Comparison of ENCODE assay signal across 9 cellular contexts in genomic region chr12:123105427-123105826, GRCh38. TPM values are rescaled to one million over a fixed set of nuclear protein-coding genes. Genes with fewer than 3 reads are reported as not detected.
DNase-seq lines count a peak whose midpoint lies in the region; ATAC-seq and TF ChIP-seq lines count a peak whose summit lies in the region.
"Had no signal": no experiment of that assay in that cellular context is flagged by ENCODE, and none has a peak within 500 bp of the region (broad histone marks: within the 10 kb centered on the region; RNA-seq: fewer than 3 reads in every experiment).

No MANE protein-coding gene starts in this region.

- no peaks in the 10 kb centered on the region for H3K9me3 ChIP-seq in endodermal cell (ENCODE audit: control insufficient read depth, low read length)
- H3K9me3 ChIP-seq: SJSA1 had no signal

- no peaks in the 10 kb centered on the region for H3K27me3 Mint-ChIP-seq in endodermal cell (ENCODE audit: insufficient read depth)
- H3K27me3 Mint-ChIP-seq in natural killer cell treated with Interleukin-12 subunit alpha and Interleukin-12 subunit beta and Interleukin-15 and Interleukin-18, amount 100 ng/mL, for 72 hours: no peaks in the 10 kb centered on the region

- peak overlapping the region; percentile 19 for H3K4me3 Mint-ChIP-seq in endodermal cell
- no peak overlapping the region for H3K4me3 Mint-ChIP-seq in natural killer cell treated with Interleukin-12 subunit alpha and Interleukin-12 subunit beta and Interleukin-15 and Interleukin-18, amount 100 ng/mL, for 72 hours

- H3K27me3 ChIP-seq in endodermal cell (ENCODE audit: control insufficient read depth, insufficient read depth, low read length, poor library complexity, severe bottlenecking): no peaks in the 10 kb centered on the region
- H3K27me3 ChIP-seq: SJSA1 had no signal

- no peak overlapping the region for H3K4me3 ChIP-seq in endodermal cell (ENCODE audit: low read length)
- H3K4me3 ChIP-seq: SJSA1 had no signal

- peaks cover 66% of the 10 kb centered on the region for H3K4me1 Mint-ChIP-seq in endodermal cell
- H3K4me1 Mint-ChIP-seq in natural killer cell treated with Interleukin-12 subunit alpha and Interleukin-12 subunit beta and Interleukin-15 and Interleukin-18, amount 100 ng/mL, for 72 hours (ENCODE audit: low read depth in 2 of 2): peaks cover 30 to 39% of the 10 kb centered on the region in 2 donors

- H3K27ac Mint-ChIP-seq in endodermal cell: peak overlapping the region; percentile 74
- H3K27ac Mint-ChIP-seq in natural killer cell treated with Interleukin-12 subunit alpha and Interleukin-12 subunit beta and Interleukin-15 and Interleukin-18, amount 100 ng/mL, for 72 hours: peak overlapping the region; percentile 88 to 95

- DNase-seq in ELF-1 (ENCODE audit: low read depth, low spot score) (peak; percentile 83), NCI-H2107 treated with DMSO at 0.1 percent for 48 hours (lab: John Stamatoyannopoulos, UW; ENCODE audit: unreplicated experiment) (peak; percentile 90), endodermal cell (peak; percentile 82), AG20443 (ENCODE audit: low spot score) (no peak), NCI-H187 treated with DMSO at 0.1 percent for 48 hours (lab: John Stamatoyannopoulos, UW) (no peak)
- DNase-seq in natural killer cell treated with Interleukin-12 subunit alpha and Interleukin-12 subunit beta and Interleukin-15 and Interleukin-18, amount 100 ng/mL, for 72 hours (ENCODE audit: low spot score): peak; percentile 3
- DNase-seq in effector CD8-positive, alpha-beta T cell (lab: John Stamatoyannopoulos, UW): no peak
- DNase-seq: effector CD4-positive, alpha-beta T cell had no signal

- no peak for TF ChIP-seq CTCF in endodermal cell (conservative IDR thresholded peaks at IDR 0.05)

- peaks cover 18% of the 10 kb centered on the region for H3K4me1 ChIP-seq in endodermal cell (ENCODE audit: control insufficient read depth, insufficient read depth, low read length)

- no peak overlapping the region for H3K27ac ChIP-seq in endodermal cell (ENCODE audit: low read depth, low read length)
- H3K27ac ChIP-seq: SJSA1 had no signal

- WGBS in endodermal cell (ENCODE audit: insufficient coverage in 1 of 2, insufficient read length in 1 of 2), 2 experiments: 73 to 95% methylated on average over 8 to 9 of the region's 9 CpGs

- peaks cover 2% of the 10 kb centered on the region for H3K36me3 Mint-ChIP-seq in endodermal cell (ENCODE audit: low read depth)
- H3K36me3 Mint-ChIP-seq in natural killer cell treated with Interleukin-12 subunit alpha and Interleukin-12 subunit beta and Interleukin-15 and Interleukin-18, amount 100 ng/mL, for 72 hours: no peaks in the 10 kb centered on the region

- H3K9ac ChIP-seq in endodermal cell (ENCODE audit: extremely low read depth, low read length, poor library complexity, severe bottlenecking): no peak overlapping the region

- ATAC-seq in natural killer cell treated with Interleukin-12 subunit alpha and Interleukin-12 subunit beta and Interleukin-15 and Interleukin-18, amount 100 ng/mL, for 72 hours: no peak

- no peaks in the 10 kb centered on the region for H3K9me3 Mint-ChIP-seq in endodermal cell
- H3K9me3 Mint-ChIP-seq in natural killer cell treated with Interleukin-12 subunit alpha and Interleukin-12 subunit beta and Interleukin-15 and Interleukin-18, amount 100 ng/mL, for 72 hours: no peaks in the 10 kb centered on the region

- no peaks in the 10 kb centered on the region for H3K36me3 ChIP-seq in endodermal cell (ENCODE audit: control insufficient read depth, insufficient read depth, low read length)
- H3K36me3 ChIP-seq: SJSA1 had no signal

RNA-seq across cellular contexts. Expression of gene PITPNM2, which starts 45.5 kb away (rescaled TPM):
- total RNA-seq in endodermal cell: 10 to 100 TPM in 1 of 2 donors, 1 to 10 TPM in 1; 3.2 to 13.4 TPM
- 3.0 TPM for polyA plus RNA-seq in endodermal cell (2013, experiment 1 of 2)
- polyA plus RNA-seq in endodermal cell (2013, experiment 2 of 2): 2.6 TPM
- total RNA-seq in natural killer cell treated with Interleukin-12 subunit alpha and Interleukin-12 subunit beta and Interleukin-15 and Interleukin-18, amount 100 ng/mL, for 72 hours: 1 to 10 TPM; 2.0 to 3.1 TPM

Comparison
In these comparisons a context has a peak if more than half of its experiments do, and no peak if none do; other contexts are left out.
1. DNase-seq: peak in ELF-1 (single experiment), NCI-H2107 treated with DMSO at 0.1 percent for 48 hours (single experiment), endodermal cell (single experiment) and natural killer cell treated with Interleukin-12 subunit alpha and Interleukin-12 subunit beta and Interleukin-15 and Interleukin-18, amount 100 ng/mL, for 72 hours (single experiment); none in AG20443 (single experiment), effector CD8-positive, alpha-beta T cell (single experiment) and NCI-H187 treated with DMSO at 0.1 percent for 48 hours (single experiment).